Comparison of ENCODE assay signal across 8 cellular contexts in genomic region chr13:40116008-40116407, GRCh38.
A peak's percentile ranks its signal among the peaks of the same experiment; 100 is the strongest.
DNase-seq lines count a peak whose midpoint lies in the region; ATAC-seq and TF ChIP-seq lines count a peak whose summit lies in the region.

No MANE protein-coding gene starts in this region.

- no peaks in the 10 kb centered on the region for H3K27me3 ChIP-seq in HUES64 (ENCODE audit: insufficient read depth, low read length)
- no peaks in the 10 kb centered on the region for H3K27me3 ChIP-seq in smooth muscle cell (ENCODE audit: low read depth)

- ATAC-seq in left cardiac atrium: peak; percentile 55 to 62

- H3K4me1 Mint-ChIP-seq in activated T-helper 2 cell treated with anti-CD3 and anti-CD28 coated beads, Interferon-gamma antibody, Interleukin-2, Interleukin-4, amounts not matched to agents 10 μg/mL and 5 μg/mL and 100 μg/mL, durations not matched to agents 14 hours and 24 hours and 36 hours (ENCODE audit: low read depth): peaks cover 23% of the 10 kb centered on the region

- H3K4me1 ChIP-seq in HUES64 (ENCODE audit: insufficient read depth, low read length) (peaks cover 13% of the 10 kb centered on the region; the same call in 1 of the 2 replicates), smooth muscle cell (ENCODE audit: low read depth) (peaks cover 20% of the 10 kb centered on the region)

- H3K9me3 Mint-ChIP-seq in activated T-helper 2 cell treated with anti-CD3 and anti-CD28 coated beads, Interferon-gamma antibody, Interleukin-2, Interleukin-4, amounts not matched to agents 10 μg/mL and 5 μg/mL and 100 μg/mL, durations not matched to agents 14 hours and 24 hours and 36 hours: peaks cover 9% of the 10 kb centered on the region

- H3K27me3 Mint-ChIP-seq in activated T-helper 2 cell treated with anti-CD3 and anti-CD28 coated beads, Interferon-gamma antibody, Interleukin-2, Interleukin-4, amounts not matched to agents 10 μg/mL and 5 μg/mL and 100 μg/mL, durations not matched to agents 14 hours and 24 hours and 36 hours (ENCODE audit: low read depth): peaks cover 2% of the 10 kb centered on the region

- intact Hi-C loops in activated T-helper 2 cell treated with anti-CD3 and anti-CD28 coated beads, Interferon-gamma antibody, Interleukin-2, Interleukin-4, amounts not matched to agents 10 μg/mL and 5 μg/mL and 100 μg/mL, durations not matched to agents 14 hours and 24 hours and 36 hours (cut with micrococcal nuclease): loop anchor here (2.0 kb wide), 1 partner anchor 17 kb away; no protein-coding TSS in a partner anchor
- intact Hi-C loops in left cardiac atrium (cut with DNase I): no loop called here

- no peak overlapping the region for H3K4me3 Mint-ChIP-seq in activated T-helper 2 cell treated with anti-CD3 and anti-CD28 coated beads, Interferon-gamma antibody, Interleukin-2, Interleukin-4, amounts not matched to agents 10 μg/mL and 5 μg/mL and 100 μg/mL, durations not matched to agents 14 hours and 24 hours and 36 hours (ENCODE audit: low read depth)

- peak; percentile 51 for DNase-seq in stimulated activated CD4-positive, alpha-beta T cell treated with anti-CD3 and anti-CD28 coated beads, Interleukin-15, amount 100 ng/mL, for 24 hours
- no peak for DNase-seq in stimulated activated CD4-positive, alpha-beta T cell treated with anti-CD3 and anti-CD28 coated beads, Interleukin-4, amount 100 ng/mL, for 1 hour
- no peak for DNase-seq in activated T-helper 2 cell treated with anti-CD3 and anti-CD28 coated beads, Interferon-gamma antibody, Interleukin-2, Interleukin-4, amounts not matched to agents 10 μg/mL and 5 μg/mL and 100 μg/mL, durations not matched to agents 14 hours and 24 hours and 36 hours (ENCODE audit: low spot score)
- DNase-seq in left cardiac atrium (peak; percentile 61), smooth muscle cell (lab: John Stamatoyannopoulos, UW; ENCODE audit: unreplicated experiment) (no peak), NCI-H526 treated with DMSO at 0.1 percent for 48 hours (lab: John Stamatoyannopoulos, UW) (no peak), NCI-H1436 (lab: John Stamatoyannopoulos, UW) (no peak)

- H2AFZ ChIP-seq in smooth muscle cell (ENCODE audit: low read depth): peak overlapping the region; percentile 61

- peak overlapping the region; percentile 71 for H3K4me2 ChIP-seq in smooth muscle cell

- H3K27ac Mint-ChIP-seq in activated T-helper 2 cell treated with anti-CD3 and anti-CD28 coated beads, Interferon-gamma antibody, Interleukin-2, Interleukin-4, amounts not matched to agents 10 μg/mL and 5 μg/mL and 100 μg/mL, durations not matched to agents 14 hours and 24 hours and 36 hours: peak overlapping the region; percentile 90

- no peaks in the 10 kb centered on the region for H3K79me2 ChIP-seq in smooth muscle cell (ENCODE audit: low read depth)

- H4K20me1 ChIP-seq in smooth muscle cell (ENCODE audit: low read depth): no peaks in the 10 kb centered on the region

- H3K36me3 Mint-ChIP-seq in activated T-helper 2 cell treated with anti-CD3 and anti-CD28 coated beads, Interferon-gamma antibody, Interleukin-2, Interleukin-4, amounts not matched to agents 10 μg/mL and 5 μg/mL and 100 μg/mL, durations not matched to agents 14 hours and 24 hours and 36 hours (ENCODE audit: low read depth): peaks cover 4% of the 10 kb centered on the region

- H3K27ac ChIP-seq in HUES64 (ENCODE audit: low read depth, low read length) (peak overlapping the region; percentile 32; the same call in 1 of the 2 replicates), smooth muscle cell (ENCODE audit: low read depth) (peak overlapping the region; percentile 93)

- TF ChIP-seq CTCF in smooth muscle cell (IDR thresholded peaks at IDR 0.05; ENCODE audit: borderline replicate concordance, insufficient read depth, poor library complexity, severe bottlenecking): no peak

- H3K9ac ChIP-seq in HUES64 (ENCODE audit: low read depth, low read length) (no peak overlapping the region), smooth muscle cell (ENCODE audit: low read depth) (peak overlapping the region; percentile 76)

- H3K4me3 ChIP-seq in HUES64 (ENCODE audit: low read length): no peak overlapping the region
- H3K4me3 ChIP-seq in smooth muscle cell: no peak overlapping the region

- H3F3A ChIP-seq in smooth muscle cell (ENCODE audit: low read depth): peaks cover 5% of the 10 kb centered on the region

- WGBS in HUES64: 53% methylated on average over 6 of the region's 6 CpGs
- 29% methylated on average over 6 of the region's 6 CpGs for WGBS in smooth muscle cell (ENCODE audit: low lambda C conversion rate)

- peaks cover 5% of the 10 kb centered on the region; the same call in 1 of the 2 replicates for H3K9me3 ChIP-seq in HUES64 (ENCODE audit: insufficient read depth, low read depth, low read length)
- H3K9me3 ChIP-seq in smooth muscle cell (replicated peaks; ENCODE audit: low read depth): no peaks in the 10 kb centered on the region

- H3K36me3 ChIP-seq in HUES64 (ENCODE audit: insufficient read depth, low read length): no peaks in the 10 kb centered on the region
- no peaks in the 10 kb centered on the region for H3K36me3 ChIP-seq in smooth muscle cell (ENCODE audit: low read depth)

Comparison
In these comparisons a context has a peak if more than half of its experiments do, and no peak if none do; other contexts are left out.
1. DNase-seq: peak in stimulated activated CD4-positive, alpha-beta T cell treated with anti-CD3 and anti-CD28 coated beads, Interleukin-15, amount 100 ng/mL, for 24 hours (single experiment) and left cardiac atrium (single experiment); none in stimulated activated CD4-positive, alpha-beta T cell treated with anti-CD3 and anti-CD28 coated beads, Interleukin-4, amount 100 ng/mL, for 1 hour (single experiment), activated T-helper 2 cell treated with anti-CD3 and anti-CD28 coated beads, Interferon-gamma antibody, Interleukin-2, Interleukin-4, amounts not matched to agents 10 μg/mL and 5 μg/mL and 100 μg/mL, durations not matched to agents 14 hours and 24 hours and 36 hours (single experiment), smooth muscle cell (single experiment), NCI-H526 treated with DMSO at 0.1 percent for 48 hours (single experiment) and NCI-H1436 (single experiment).